ENCODE assay signal across 17 cellular contexts in the genomic region with DNA sequence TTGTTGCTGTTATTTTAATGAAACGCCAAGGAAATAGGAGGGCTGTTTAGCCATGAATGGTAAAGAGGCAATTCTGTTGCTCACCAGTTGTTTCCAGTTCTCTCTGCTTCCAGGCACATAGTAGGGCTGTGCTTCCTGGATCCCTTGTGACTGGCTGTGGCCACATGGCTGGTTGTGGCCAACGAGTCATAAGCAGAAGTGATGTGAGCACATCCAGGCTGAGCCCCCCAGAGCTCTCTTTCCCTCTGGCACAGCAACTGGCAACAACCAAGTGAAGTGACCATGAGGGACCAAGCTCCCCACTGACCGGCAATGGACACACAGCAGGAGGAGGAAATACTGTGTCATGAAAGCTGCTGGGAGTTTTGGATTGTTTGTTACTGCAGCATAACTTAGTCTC. TPM values are rescaled to one million over a fixed set of nuclear protein-coding genes. Genes with fewer than 3 reads are reported as not detected.
"Had no signal": no experiment of that assay in that cellular context is flagged by ENCODE, and none has a peak within 500 bp of the region (broad histone marks: within the 10 kb centered on the region; RNA-seq: fewer than 3 reads in every experiment).

No MANE protein-coding gene starts in this region.

- DNase-seq: activated CD4-positive, alpha-beta T cell treated with anti-CD3 and anti-CD28 coated beads, Interleukin-2, amount 50 U/mL, for 4 hours; activated effector memory CD4-positive, alpha-beta T cell treated with anti-CD3 and anti-CD28 coated beads, Interleukin-2, amount 50 U/mL, for 16 hours; activated T-cell treated with anti-CD3 and anti-CD28 coated beads, Interleukin-2, amount 50 U/mL, for 4 hours; amniotic stem cell; brain microvascular endothelial cell; effector CD4-positive, alpha-beta T cell; islet precursor cell; ovary; stimulated activated CD4-positive, alpha-beta T cell treated with anti-CD3 and anti-CD28 coated beads, Interleukin-4, amount 100 ng/mL, for 4 hours; stimulated activated naive CD8-positive, alpha-beta T cell treated with anti-CD3 and anti-CD28 coated beads, Interleukin-15, amount 100 ng/mL, for 72 hours; thyroid gland; uterus had no signal

- H3K27ac ChIP-seq: brain microvascular endothelial cell, neural progenitor cell, ovary, uterus had no signal

- H3K27me3 ChIP-seq: brain microvascular endothelial cell, heart left ventricle, ovary, thyroid gland, uterus had no signal

RNA-seq across cellular contexts. Expression of a gene that starts 10.3 kb away (rescaled TPM):
- total RNA-seq: activated naive CD4-positive, alpha-beta T cell treated with anti-CD3 and anti-CD28 coated beads, Interleukin-2, amount 50 U/mL, for 72 hours; activated T-cell treated with anti-CD3 and anti-CD28 coated beads, Interleukin-2, amount 50 U/mL, for 4 hours; myocyte; T-helper 2 cell treated with Interferon-gamma antibody and Interleukin-4, amounts not matched to agents 100 ng/mL and 5 ng/mL, for 36 hours had no signal
